Comparison of ENCODE assay signal across 26 cellular contexts in the genomic region with DNA sequence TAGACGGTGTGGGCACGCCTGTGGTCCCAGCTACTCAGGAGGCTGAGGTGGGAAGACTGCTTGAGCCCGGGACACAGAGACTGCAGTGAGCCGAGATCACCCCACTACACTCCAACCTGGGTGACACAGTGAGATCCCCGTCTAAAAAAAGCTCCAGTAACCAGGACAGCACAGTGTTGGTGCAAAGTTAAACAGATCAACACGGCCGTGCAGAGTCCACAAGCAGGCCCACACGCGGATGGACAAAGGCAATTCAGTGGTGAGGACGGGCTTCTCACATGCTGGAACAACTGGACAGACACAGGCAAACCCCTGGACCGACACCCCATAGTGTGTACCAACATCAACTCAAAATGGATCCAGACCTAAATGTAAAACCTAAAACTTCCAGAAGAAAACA.
"Had no signal": no experiment of that assay in that cellular context is flagged by ENCODE, and none has a peak within 500 bp of the region (broad histone marks: within the 10 kb centered on the region; RNA-seq: fewer than 3 reads in every experiment).

No MANE protein-coding gene starts in this region.

- ATAC-seq: esophagus mucosa; gastrocnemius medialis; heart left ventricle; mucosa of descending colon; right cardiac atrium; stimulated activated naive CD8-positive, alpha-beta T cell treated with anti-CD3 and anti-CD28 coated beads, Interleukin-15, amount 100 ng/mL, for 72 hours had no signal

- H3K27me3 ChIP-seq: dorsolateral prefrontal cortex, gastrocnemius medialis, heart left ventricle, neural progenitor cell, suprapubic skin, transverse colon, vagina had no signal

- H3K4me3 Mint-ChIP-seq: mesothelial cell of epicardium; nephron; neural progenitor cell; stimulated activated naive CD8-positive, alpha-beta T cell treated with anti-CD3 and anti-CD28 coated beads, Interleukin-15, amount 100 ng/mL, for 72 hours had no signal

- H3K36me3 Mint-ChIP-seq: mesothelial cell of epicardium had no signal

- H3K9me3 ChIP-seq: gastrocnemius medialis, heart left ventricle, mucosa of descending colon, prostate gland, suprapubic skin, transverse colon, vagina had no signal

- H3K9ac ChIP-seq: neural progenitor cell had no signal

- H3K9me3 Mint-ChIP-seq: mesothelial cell of epicardium; nephron; neural progenitor cell; stimulated activated naive CD8-positive, alpha-beta T cell treated with anti-CD3 and anti-CD28 coated beads, Interleukin-15, amount 100 ng/mL, for 72 hours had no signal

- FAIRE-seq: colon, islet of Langerhans, small intestine had no signal

- DNase-seq: dorsolateral prefrontal cortex; effector CD4-positive, alpha-beta T cell; foreskin fibroblast; gastrocnemius medialis; hippocampal formation; mesenchymal stem cell; mucosa of descending colon; naive B cell; nucleus accumbens; right cardiac atrium; small intestine; stimulated activated CD4-positive, alpha-beta T cell treated with anti-CD3 and anti-CD28 coated beads, Interleukin-15, amount 100 ng/mL, for 24 hours; stimulated activated CD4-positive, alpha-beta T cell treated with anti-CD3 and anti-CD28 coated beads, Interleukin-2, amount 100 ng/mL, for 48 hours; stimulated activated naive CD4-positive, alpha-beta T cell; stimulated activated naive CD8-positive, alpha-beta T cell treated with anti-CD3 and anti-CD28 coated beads, Interleukin-15, amount 100 ng/mL, for 72 hours; transverse colon had no signal

- H3K27ac Mint-ChIP-seq: mesothelial cell of epicardium had no signal

- H3K4me3 ChIP-seq: dorsolateral prefrontal cortex, gastrocnemius medialis, heart left ventricle, mucosa of descending colon, neural progenitor cell, prostate gland, suprapubic skin, transverse colon, vagina had no signal

- H3K27me3 Mint-ChIP-seq: naive B cell; stimulated activated naive CD8-positive, alpha-beta T cell treated with anti-CD3 and anti-CD28 coated beads, Interleukin-15, amount 100 ng/mL, for 72 hours had no signal

- H3K27ac ChIP-seq: dorsolateral prefrontal cortex, gastrocnemius medialis, heart left ventricle, neural progenitor cell, prostate gland, suprapubic skin, transverse colon, vagina had no signal

- H3K36me3 ChIP-seq: gastrocnemius medialis, heart left ventricle, neural progenitor cell, prostate gland, suprapubic skin, transverse colon, vagina had no signal
